ENCODE assay signal across 2 cellular contexts in genomic region chr2:69998761-69999160, GRCh38.
TF ChIP-seq lines count a peak whose summit lies in the region.

No MANE protein-coding gene starts in this region.

TF ChIP-seq in H1, 55 proteins besides CTCF, POLR2A, EP300 and RAD21:
- TF ChIP-seq JUN (IDR thresholded peaks at IDR 0.05; ENCODE audit: low read depth, low read length), result no peak
- TF ChIP-seq YY1 (IDR thresholded peaks at IDR 0.05; ENCODE audit: low read depth, low read length), result no peak
- no peak for TF ChIP-seq GTF2F1 (IDR thresholded peaks at IDR 0.05; ENCODE audit: borderline replicate concordance, low read depth, low read length)
- TF ChIP-seq ATF3 (IDR thresholded peaks at IDR 0.05; ENCODE audit: insufficient read depth, low read depth, low read length), result no peak
- TF ChIP-seq NRF1 (IDR thresholded peaks at IDR 0.05; ENCODE audit: low read depth, low read length), result no peak
- TF ChIP-seq PHF8 (conservative IDR thresholded peaks at IDR 0.05; ENCODE audit: low read depth, low read length), result no peak
- no peak for TF ChIP-seq GABPA (IDR thresholded peaks at IDR 0.05; ENCODE audit: borderline replicate concordance, insufficient read depth, low read length)
- TF ChIP-seq POLR2AphosphoS5 (IDR thresholded peaks at IDR 0.05; ENCODE audit: low read depth, low read length), result no peak
- TF ChIP-seq SP2 (IDR thresholded peaks at IDR 0.05; ENCODE audit: low read length), result no peak
- TF ChIP-seq TCF12 (IDR thresholded peaks at IDR 0.05; ENCODE audit: low read depth, low read length), result no peak
- TF ChIP-seq TAF7 (optimal IDR thresholded peaks at IDR 0.05; ENCODE audit: borderline replicate concordance, low read depth, low read length), result no peak
- TF ChIP-seq NANOG (IDR thresholded peaks at IDR 0.05; ENCODE audit: insufficient read depth, low read depth, low read length, poor library complexity, severe bottlenecking), result no peak
- no peak for TF ChIP-seq KDM1A (IDR thresholded peaks at IDR 0.05; ENCODE audit: borderline replicate concordance, low read length)
- no peak for TF ChIP-seq MAFK (IDR thresholded peaks at IDR 0.05; ENCODE audit: low read depth, low read length)
- TF ChIP-seq ASH2L (IDR thresholded peaks at IDR 0.05; ENCODE audit: low read length), result no peak
- TF ChIP-seq RXRA (IDR thresholded peaks at IDR 0.05; ENCODE audit: insufficient read depth, low read depth, low read length), result no peak
TF ChIP-seq in H1: peak in this region for 0.

TF ChIP-seq in HepG2, 621 proteins besides CTCF, POLR2A, EP300 and RAD21:
- peak; percentile 3; the same call in 1 of the 2 replicates for TF ChIP-seq ZNF687 (CRISPR knock-in tag; IDR thresholded peaks at IDR 0.05)
- no peak for TF ChIP-seq KDM5B (CRISPR knock-in tag; IDR thresholded peaks at IDR 0.05; ENCODE audit: borderline replicate concordance)
TF ChIP-seq in HepG2: peak in this region for 1.
